Comparison of ENCODE assay signal across 28 cellular contexts in genomic region chr21:27315373-27315772, GRCh38.
"Had no signal": no experiment of that assay in that cellular context is flagged by ENCODE, and none has a peak within 500 bp of the region (broad histone marks: within the 10 kb centered on the region; RNA-seq: fewer than 3 reads in every experiment).

No MANE protein-coding gene starts in this region.

- H3K4me1 ChIP-seq: body of pancreas, esophagus muscularis mucosa, gastroesophageal sphincter, heart left ventricle, left lung, neural progenitor cell, right lobe of liver, suprapubic skin, tibial nerve had no signal

- H3K27ac ChIP-seq: body of pancreas, esophagus muscularis mucosa, gastroesophageal sphincter, heart left ventricle, left lung, neural progenitor cell, right lobe of liver, skin epidermis, suprapubic skin, tibial nerve had no signal

- H3K9me3 ChIP-seq: body of pancreas, gastroesophageal sphincter, right lobe of liver, suprapubic skin, tibial nerve had no signal

- DNase-seq: activated B cell treated with CpG ODN at 0.5 μM for 24 hours; activated CD4-positive, alpha-beta memory T cell treated with anti-CD3 and anti-CD28 coated beads for 36 hours; activated CD4-positive, alpha-beta T cell treated with anti-CD3 and anti-CD28 coated beads for 36 hours; activated gamma-delta T cell; activated naive CD4-positive, alpha-beta T cell treated with anti-CD3 and anti-CD28 coated beads, Interleukin-2, amount 50 U/mL, for 16 hours; activated naive CD8-positive, alpha-beta T cell treated with anti-CD3 and anti-CD28 coated beads, Interleukin-2, amount 50 U/mL, for 24 hours; activated T-cell treated with anti-CD3 and anti-CD28 coated beads, Interleukin-2, amount 50 U/mL, for 72 hours; anterior cingulate cortex; body of pancreas; caudate nucleus; effector memory CD4-positive, alpha-beta T cell; heart left ventricle; kidney glomerular epithelial cell; naive thymus-derived CD8-positive, alpha-beta T cell; right lobe of liver; stimulated activated CD4-positive, alpha-beta T cell treated with anti-CD3 and anti-CD28 coated beads, Interleukin-1b, Interleukin-23, amount 100 ng/mL, for 48 hours; stimulated activated naive CD8-positive, alpha-beta T cell treated with anti-CD3 and anti-CD28 coated beads, Interleukin-15, amount 100 ng/mL, for 72 hours; T1000 had no signal

- H3K4me3 ChIP-seq: body of pancreas, esophagus muscularis mucosa, gastroesophageal sphincter, heart left ventricle, left lung, lung, neural progenitor cell, right lobe of liver, skin epidermis, suprapubic skin, tibial nerve had no signal

- H3K9me3 Mint-ChIP-seq: neural progenitor cell had no signal

- H3K4me1 Mint-ChIP-seq: activated B cell treated with CpG ODN at 0.5 μM for 24 hours; activated CD4-positive, alpha-beta T cell treated with anti-CD3 and anti-CD28 coated beads for 36 hours; activated naive CD8-positive, alpha-beta T cell treated with anti-CD3 and anti-CD28 coated beads, Interleukin-2, amount 50 U/mL, for 24 hours; mesothelial cell of epicardium; naive thymus-derived CD8-positive, alpha-beta T cell; neural progenitor cell; stimulated activated naive CD8-positive, alpha-beta T cell treated with anti-CD3 and anti-CD28 coated beads, Interleukin-15, amount 100 ng/mL, for 72 hours had no signal

- H3K9ac ChIP-seq: neural progenitor cell had no signal

- H2AFZ ChIP-seq: neural progenitor cell had no signal

- H3K27me3 Mint-ChIP-seq: activated B cell treated with CpG ODN at 0.5 μM for 24 hours; activated CD4-positive, alpha-beta memory T cell treated with anti-CD3 and anti-CD28 coated beads for 36 hours; activated CD4-positive, alpha-beta T cell treated with anti-CD3 and anti-CD28 coated beads for 36 hours; activated naive CD8-positive, alpha-beta T cell treated with anti-CD3 and anti-CD28 coated beads, Interleukin-2, amount 50 U/mL, for 24 hours; naive thymus-derived CD8-positive, alpha-beta T cell; stimulated activated naive CD8-positive, alpha-beta T cell treated with anti-CD3 and anti-CD28 coated beads, Interleukin-15, amount 100 ng/mL, for 72 hours had no signal

- H3K36me3 ChIP-seq: esophagus muscularis mucosa, gastroesophageal sphincter, heart left ventricle, left lung, neural progenitor cell, right lobe of liver, suprapubic skin, tibial nerve had no signal

- H3K4me3 Mint-ChIP-seq: activated B cell treated with CpG ODN at 0.5 μM for 24 hours; activated CD4-positive, alpha-beta memory T cell treated with anti-CD3 and anti-CD28 coated beads for 36 hours; activated CD4-positive, alpha-beta T cell treated with anti-CD3 and anti-CD28 coated beads for 36 hours; activated naive CD8-positive, alpha-beta T cell treated with anti-CD3 and anti-CD28 coated beads, Interleukin-2, amount 50 U/mL, for 24 hours; activated T-cell treated with anti-CD3 and anti-CD28 coated beads, Interleukin-2, amount 50 U/mL, for 72 hours; mesothelial cell of epicardium; naive thymus-derived CD8-positive, alpha-beta T cell; neural progenitor cell; stimulated activated naive CD8-positive, alpha-beta T cell treated with anti-CD3 and anti-CD28 coated beads, Interleukin-15, amount 100 ng/mL, for 72 hours; T-helper 1 cell treated with Interleukin-12 subunit alpha and Interleukin-12 subunit beta and Interleukin-4 antibody, amounts not matched to agents 30 μg/mL and 1 μg/mL, for 36 hours had no signal

- H3K36me3 Mint-ChIP-seq: activated CD4-positive, alpha-beta memory T cell treated with anti-CD3 and anti-CD28 coated beads for 36 hours; mesothelial cell of epicardium; naive thymus-derived CD8-positive, alpha-beta T cell; neural progenitor cell had no signal

- H3K27ac Mint-ChIP-seq: activated B cell treated with CpG ODN at 0.5 μM for 24 hours; activated CD4-positive, alpha-beta memory T cell treated with anti-CD3 and anti-CD28 coated beads for 36 hours; activated CD4-positive, alpha-beta T cell treated with anti-CD3 and anti-CD28 coated beads for 36 hours; activated naive CD8-positive, alpha-beta T cell treated with anti-CD3 and anti-CD28 coated beads, Interleukin-2, amount 50 U/mL, for 24 hours; activated T-cell treated with anti-CD3 and anti-CD28 coated beads, Interleukin-2, amount 50 U/mL, for 72 hours; mesothelial cell of epicardium; naive thymus-derived CD8-positive, alpha-beta T cell; neural progenitor cell; stimulated activated naive CD8-positive, alpha-beta T cell treated with anti-CD3 and anti-CD28 coated beads, Interleukin-15, amount 100 ng/mL, for 72 hours; T-helper 1 cell treated with Interleukin-12 subunit alpha and Interleukin-12 subunit beta and Interleukin-4 antibody, amounts not matched to agents 30 μg/mL and 1 μg/mL, for 36 hours had no signal

- H3K27me3 ChIP-seq: body of pancreas, esophagus muscularis mucosa, gastroesophageal sphincter, heart left ventricle, left lung, neural progenitor cell, right lobe of liver, suprapubic skin, tibial nerve had no signal

- ATAC-seq: activated CD4-positive, alpha-beta T cell treated with anti-CD3 and anti-CD28 coated beads for 36 hours; activated T-cell treated with anti-CD3 and anti-CD28 coated beads, Interleukin-2, amount 50 U/mL, for 72 hours; body of pancreas; gastroesophageal sphincter; heart left ventricle; left lung; naive thymus-derived CD8-positive, alpha-beta T cell; right lobe of liver; stimulated activated naive CD8-positive, alpha-beta T cell treated with anti-CD3 and anti-CD28 coated beads, Interleukin-15, amount 100 ng/mL, for 72 hours had no signal

- H3K4me2 ChIP-seq: neural progenitor cell had no signal
